39 cellular contexts compared by ENCODE assay signal in genomic region chr7:139804571-139804970, GRCh38.
"Had no signal": no experiment of that assay in that cellular context is flagged by ENCODE, and none has a peak within 500 bp of the region (broad histone marks: within the 10 kb centered on the region; RNA-seq: fewer than 3 reads in every experiment).

No MANE protein-coding gene starts in this region.

- H3K27ac ChIP-seq: adrenal gland, ascending aorta, body of pancreas, breast epithelium, cardiac muscle cell had no signal

- DNase-seq: activated effector memory CD4-positive, alpha-beta T cell treated with anti-CD3 and anti-CD28 coated beads, Interleukin-2, amount 50 U/mL, for 16 hours; activated effector memory CD4-positive, alpha-beta T cell treated with Interleukin-2 at 50 U/mL for 16 hours; activated gamma-delta T cell; activated gamma-delta T cell treated with Interleukin-2 at 50 U/mL for 16 hours; activated naive CD4-positive, alpha-beta T cell; activated naive CD4-positive, alpha-beta T cell treated with anti-CD3 and anti-CD28 coated beads for 36 hours; activated naive CD4-positive, alpha-beta T cell treated with anti-CD3 and anti-CD28 coated beads, Interleukin-2, amount 10 ng/mL, durations not matched to agents 7 days and 5 days; activated naive CD4-positive, alpha-beta T cell treated with anti-CD3 and anti-CD28 coated beads, Interleukin-2, amount 50 U/mL, for 16 hours; activated naive CD4-positive, alpha-beta T cell treated with Interleukin-2 at 50 U/mL for 16 hours; activated naive CD8-positive, alpha-beta T cell treated with anti-CD3 and anti-CD28 coated beads for 36 hours; activated naive CD8-positive, alpha-beta T cell treated with anti-CD3 and anti-CD28 coated beads, Interleukin-2, amount 10 ng/mL, durations not matched to agents 7 days and 5 days; activated naive CD8-positive, alpha-beta T cell treated with anti-CD3 and anti-CD28 coated beads, Interleukin-2, amount 50 U/mL, for 24 hours; activated T-cell treated with anti-CD3 and anti-CD28 coated beads, Interleukin-2, amount 50 U/mL, for 1 hour; activated T-cell treated with anti-CD3 and anti-CD28 coated beads, Interleukin-2, amount 50 U/mL, for 24 hours; activated T-cell treated with anti-CD3 and anti-CD28 coated beads, Interleukin-2, amount 50 U/mL, for 4 hours; activated T-cell treated with anti-CD3 and anti-CD28 coated beads, Interleukin-2, amount 50 U/mL, for 48 hours; activated T-cell treated with anti-CD3 and anti-CD28 coated beads, Interleukin-2, amount 50 U/mL, for 72 hours; adrenal gland; amniotic stem cell; amygdala; anterior cingulate cortex; aorta; body of pancreas; caudate nucleus; central memory CD4-positive, alpha-beta T cell; cerebellar nuclear complex had no signal

- H3K36me3 ChIP-seq: adrenal gland, ascending aorta, breast epithelium, cardiac muscle cell had no signal

- H3K27ac Mint-ChIP-seq: activated naive CD4-positive, alpha-beta T cell treated with anti-CD3 and anti-CD28 coated beads for 36 hours; activated naive CD4-positive, alpha-beta T cell treated with anti-CD3 and anti-CD28 coated beads, Interleukin-2, amount 10 ng/mL, durations not matched to agents 7 days and 5 days; activated naive CD4-positive, alpha-beta T cell treated with anti-CD3 and anti-CD28 coated beads, Interleukin-2, amount 50 U/mL, for 24 hours; activated naive CD4-positive, alpha-beta T cell treated with anti-CD3 and anti-CD28 coated beads, Interleukin-2, amount 50 U/mL, for 72 hours; activated naive CD8-positive, alpha-beta T cell; activated naive CD8-positive, alpha-beta T cell treated with anti-CD3 and anti-CD28 coated beads for 36 hours; activated naive CD8-positive, alpha-beta T cell treated with anti-CD3 and anti-CD28 coated beads, Interleukin-2, amount 10 ng/mL, durations not matched to agents 7 days and 5 days; activated naive CD8-positive, alpha-beta T cell treated with anti-CD3 and anti-CD28 coated beads, Interleukin-2, amount 50 U/mL, for 24 hours; activated T-cell treated with anti-CD3 and anti-CD28 coated beads, Interleukin-2, amount 50 U/mL, for 24 hours; activated T-cell treated with anti-CD3 and anti-CD28 coated beads, Interleukin-2, amount 50 U/mL, for 72 hours; activated T-helper 1 cell treated with anti-CD3 and anti-CD28 coated beads, Interleukin-12 subunit alpha, Interleukin-12 subunit beta, Interleukin-2, Interleukin-4 antibody, amounts not matched to agents 30 ng/mL and 10 ng/mL and 1 ng/mL, durations not matched to agents 14 hours and 24 hours and 36 hours; activated T-helper 17 cell treated with anti-CD3 and anti-CD28 coated beads, Interleukin-2, amount 50 U/mL, for 72 hours; activated T-helper 2 cell treated with anti-CD3 and anti-CD28 coated beads, Interferon-gamma antibody, Interleukin-2, Interleukin-4, amounts not matched to agents 10 μg/mL and 5 μg/mL and 100 μg/mL, durations not matched to agents 14 hours and 24 hours and 36 hours; brain had no signal

- H3K27me3 Mint-ChIP-seq: activated naive CD4-positive, alpha-beta T cell treated with anti-CD3 and anti-CD28 coated beads, Interleukin-2, amount 50 U/mL, for 24 hours; activated naive CD8-positive, alpha-beta T cell; activated naive CD8-positive, alpha-beta T cell treated with anti-CD3 and anti-CD28 coated beads, Interleukin-2, amount 10 ng/mL, durations not matched to agents 7 days and 5 days; activated T-cell treated with anti-CD3 and anti-CD28 coated beads, Interleukin-2, amount 50 U/mL, for 24 hours; activated T-helper 17 cell treated with anti-CD3 and anti-CD28 coated beads, Interleukin-2, amount 50 U/mL, for 72 hours had no signal

- H3K9me3 Mint-ChIP-seq: activated naive CD4-positive, alpha-beta T cell treated with anti-CD3 and anti-CD28 coated beads, Interleukin-2, amount 50 U/mL, for 24 hours; central memory CD8-positive, alpha-beta T cell had no signal

- H3K27me3 ChIP-seq: adrenal gland, ascending aorta, body of pancreas, breast epithelium, cardiac muscle cell had no signal

- H3K4me1 ChIP-seq: ascending aorta, body of pancreas, breast epithelium had no signal

- H3K36me3 Mint-ChIP-seq: activated naive CD4-positive, alpha-beta T cell treated with anti-CD3 and anti-CD28 coated beads, Interleukin-2, amount 10 ng/mL, durations not matched to agents 7 days and 5 days; activated naive CD8-positive, alpha-beta T cell treated with anti-CD3 and anti-CD28 coated beads, Interleukin-2, amount 10 ng/mL, durations not matched to agents 7 days and 5 days had no signal

- H3K4me3 Mint-ChIP-seq: activated naive CD4-positive, alpha-beta T cell treated with anti-CD3 and anti-CD28 coated beads for 36 hours; activated naive CD4-positive, alpha-beta T cell treated with anti-CD3 and anti-CD28 coated beads, Interleukin-2, amount 10 ng/mL, durations not matched to agents 7 days and 5 days; activated naive CD4-positive, alpha-beta T cell treated with anti-CD3 and anti-CD28 coated beads, Interleukin-2, amount 50 U/mL, for 24 hours; activated naive CD8-positive, alpha-beta T cell; activated naive CD8-positive, alpha-beta T cell treated with anti-CD3 and anti-CD28 coated beads for 36 hours; activated naive CD8-positive, alpha-beta T cell treated with anti-CD3 and anti-CD28 coated beads, Interleukin-2, amount 10 ng/mL, durations not matched to agents 7 days and 5 days; activated naive CD8-positive, alpha-beta T cell treated with anti-CD3 and anti-CD28 coated beads, Interleukin-2, amount 50 U/mL, for 24 hours; activated T-cell treated with anti-CD3 and anti-CD28 coated beads, Interleukin-2, amount 50 U/mL, for 24 hours; activated T-cell treated with anti-CD3 and anti-CD28 coated beads, Interleukin-2, amount 50 U/mL, for 4 hours; activated T-cell treated with anti-CD3 and anti-CD28 coated beads, Interleukin-2, amount 50 U/mL, for 72 hours; activated T-helper 1 cell treated with anti-CD3 and anti-CD28 coated beads, Interleukin-12 subunit alpha, Interleukin-12 subunit beta, Interleukin-2, Interleukin-4 antibody, amounts not matched to agents 30 ng/mL and 10 ng/mL and 1 ng/mL, durations not matched to agents 14 hours and 24 hours and 36 hours; activated T-helper 17 cell treated with anti-CD3 and anti-CD28 coated beads, Interleukin-2, amount 50 U/mL, for 72 hours; brain; central memory CD8-positive, alpha-beta T cell had no signal

- H3K9me3 ChIP-seq: adrenal gland, ascending aorta, body of pancreas had no signal

- H3K4me1 Mint-ChIP-seq: activated naive CD4-positive, alpha-beta T cell treated with anti-CD3 and anti-CD28 coated beads, Interleukin-2, amount 50 U/mL, for 24 hours; activated naive CD8-positive, alpha-beta T cell treated with anti-CD3 and anti-CD28 coated beads for 36 hours; brain; central memory CD8-positive, alpha-beta T cell had no signal

- FAIRE-seq: astrocyte, bronchial epithelial cell had no signal

- ATAC-seq: activated naive CD4-positive, alpha-beta T cell treated with anti-CD3 and anti-CD28 coated beads, Interleukin-2, amount 50 U/mL, for 72 hours; activated naive CD8-positive, alpha-beta T cell treated with anti-CD3 and anti-CD28 coated beads, Interleukin-2, amount 50 U/mL, for 24 hours; activated T-cell treated with anti-CD3 and anti-CD28 coated beads, Interleukin-2, amount 50 U/mL, for 4 hours; activated T-cell treated with anti-CD3 and anti-CD28 coated beads, Interleukin-2, amount 50 U/mL, for 72 hours; activated T-helper 17 cell treated with anti-CD3 and anti-CD28 coated beads, Interleukin-2, amount 50 U/mL, for 72 hours; body of pancreas had no signal

- H3K4me3 ChIP-seq: adrenal gland, ascending aorta, body of pancreas, breast epithelium, cardiac muscle cell had no signal
